In the genomic region with DNA sequence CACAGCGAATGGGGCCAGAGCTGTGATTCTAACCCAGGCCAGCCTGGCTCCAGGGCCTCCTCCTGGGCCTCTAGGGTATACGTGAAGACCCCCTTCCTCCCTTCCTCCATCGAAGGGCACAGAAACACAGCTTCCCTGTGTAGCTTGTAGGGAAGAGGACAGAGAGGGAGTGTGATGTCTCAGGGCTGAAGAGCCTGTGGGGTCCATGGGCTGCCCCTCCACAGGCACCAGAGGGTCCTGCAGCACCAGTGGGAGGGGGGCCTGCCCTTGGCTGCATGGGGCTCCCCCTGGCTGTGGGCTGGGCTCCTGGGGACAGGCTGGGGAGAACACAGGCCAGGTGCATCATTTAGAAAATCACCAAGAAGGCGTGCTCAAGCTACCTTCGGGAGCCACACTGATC, we compare ENCODE assay signal across 26 cellular contexts.
DNase-seq lines count a peak whose midpoint lies in the region; ATAC-seq and TF ChIP-seq lines count a peak whose summit lies in the region.
"Had no signal": no experiment of that assay in that cellular context is flagged by ENCODE, and none has a peak within 500 bp of the region (broad histone marks: within the 10 kb centered on the region; RNA-seq: fewer than 3 reads in every experiment).

No MANE protein-coding gene starts in this region.

- H3K36me3 ChIP-seq in H7 (replicated peaks; ENCODE audit: control insufficient read depth, insufficient read depth, low read length) (no peaks in the 10 kb centered on the region; the same call in 1 of the 2 replicates), gastrocnemius medialis (no peaks in the 10 kb centered on the region)
- H3K36me3 ChIP-seq: MG63 had no signal

- in situ Hi-C loops in gastrocnemius medialis (cut with MboI; ENCODE audit: low sequenced_read_pairs in 4 of 4), result no loop called here

- H3K4me1 ChIP-seq in gastrocnemius medialis, result peaks cover 55 to 60% of the 10 kb centered on the region in 2 donors
- H3K4me1 ChIP-seq: thyroid gland had no signal

- TF ChIP-seq CTCF in WTC11 (IDR thresholded peaks at IDR 0.05) (no peak), glutamatergic neuron (IDR thresholded peaks at IDR 0.05; ENCODE audit: partially characterized antibody, unreplicated experiment) (no peak), gastrocnemius medialis (IDR thresholded peaks at IDR 0.05 in 4 of 5, conservative IDR thresholded peaks at IDR 0.05 in 1 of 5) (no peak), MCF 10A (IDR thresholded peaks at IDR 0.05; ENCODE audit: unreplicated experiment) (no peak)

- H3K4me3 ChIP-seq in H7 (ENCODE audit: insufficient read depth, low read depth, low read length) (no peak overlapping the region), gastrocnemius medialis (no peak overlapping the region)
- H3K4me3 ChIP-seq: BLaER1, MG63, smooth muscle cell, thyroid gland had no signal

- H3K27ac Mint-ChIP-seq in WTC11 (no peak overlapping the region), glutamatergic neuron (ENCODE audit: unreplicated experiment) (no peak overlapping the region), MCF 10A (ENCODE audit: low read depth, unreplicated experiment) (no peak overlapping the region)
- H3K27ac Mint-ChIP-seq: activated naive CD8-positive, alpha-beta T cell treated with anti-CD3 and anti-CD28 coated beads, Interleukin-2, amount 50 U/mL, for 24 hours; activated T-cell treated with anti-CD3 and anti-CD28 coated beads, Interleukin-2, amount 50 U/mL, for 72 hours had no signal

- peak overlapping the region; percentile 64 to 72 (median 66) for H3K27ac ChIP-seq in gastrocnemius medialis
- H3K27ac ChIP-seq: neutrophil, thyroid gland had no signal

- peaks cover 24% of the 10 kb centered on the region for H3K4me1 Mint-ChIP-seq in WTC11
- peaks cover 28% of the 10 kb centered on the region for H3K4me1 Mint-ChIP-seq in glutamatergic neuron (ENCODE audit: low read depth, unreplicated experiment)
- no peaks in the 10 kb centered on the region for H3K4me1 Mint-ChIP-seq in MCF 10A (ENCODE audit: insufficient read depth, unreplicated experiment)
- H3K4me1 Mint-ChIP-seq: activated naive CD8-positive, alpha-beta T cell treated with anti-CD3 and anti-CD28 coated beads, Interleukin-2, amount 50 U/mL, for 24 hours had no signal

- BruUV-seq in MCF 10A (replicated peaks; lab: Mats Ljungman, UMichigan), result no TSS peak

- intact Hi-C loops in gastrocnemius medialis (cut with DNase I; ENCODE audit: low total_unique reads) (loop anchor here (2.0 kb wide), 1 partner anchor 177 kb away; no protein-coding TSS in a partner anchor), MCF 10A (cut with micrococcal nuclease) (no loop called here)

- H3K27me3 Mint-ChIP-seq in WTC11 (ENCODE audit: low read depth) (no peaks in the 10 kb centered on the region; the same call in 1 of the 2 replicates), glutamatergic neuron (ENCODE audit: unreplicated experiment) (peaks cover 7% of the 10 kb centered on the region), MCF 10A (ENCODE audit: insufficient read depth, unreplicated experiment) (no peaks in the 10 kb centered on the region)
- H3K27me3 Mint-ChIP-seq: activated naive CD8-positive, alpha-beta T cell treated with anti-CD3 and anti-CD28 coated beads, Interleukin-2, amount 50 U/mL, for 24 hours had no signal

- peak; percentile 65 for DNase-seq in H7
- no peak for DNase-seq in WTC11 (ENCODE audit: low spot score)
- DNase-seq in glutamatergic neuron, result no peak
- DNase-seq in gastrocnemius medialis, result no peak
- DNase-seq in MCF 10A (ENCODE audit: unreplicated experiment), result no peak
- DNase-seq: activated CD4-positive, alpha-beta T cell treated with anti-CD3 and anti-CD28 coated beads, Interleukin-2, amount 50 U/mL, for 4 hours; activated naive CD4-positive, alpha-beta T cell; activated naive CD8-positive, alpha-beta T cell treated with anti-CD3 and anti-CD28 coated beads, Interleukin-2, amount 50 U/mL, for 24 hours; activated T-cell treated with anti-CD3 and anti-CD28 coated beads, Interleukin-2, amount 50 U/mL, for 72 hours; cerebellar nuclear complex; H9; KBM-7; mesendoderm; MG63; NCI-H524; NK-92 treated with Interleukin-12 subunit alpha and Interleukin-12 subunit beta, amount 100 ng/mL, for 24 hours; stimulated activated naive CD4-positive, alpha-beta T cell treated with Interleukin-2 at 50 U/mL for 16 hours; T-helper 2 cell; thyroid gland had no signal

- CTCF ChIA-PET in WTC11 (lab: Charles Lee), result interaction anchor here (0.5 to 2.1 kb wide), 13 partner anchors 14 to 286 kb away, joined by 3 to 9 read pairs (median 3); a partner anchor contains a TSS
- CTCF ChIA-PET in MCF 10A (lab: Yijun Ruan, JAX), result no interaction called here

- no peak for TF ChIP-seq POLR2A in gastrocnemius medialis (IDR thresholded peaks at IDR 0.05)

- ATAC-seq in WTC11 (peak; percentile 17), gastrocnemius medialis (no peak), GM21515 (IDR thresholded peaks at IDR 0.05; ENCODE audit: unreplicated experiment) (no peak), HG03432 (IDR thresholded peaks at IDR 0.05; ENCODE audit: unreplicated experiment) (no peak)
- ATAC-seq: activated CD4-positive, CD25-positive, alpha-beta regulatory T cell treated with anti-CD3 and anti-CD28 coated beads, Interleukin-2, amount 50 U/mL, for 24 hours; activated naive CD8-positive, alpha-beta T cell treated with anti-CD3 and anti-CD28 coated beads, Interleukin-2, amount 50 U/mL, for 24 hours; activated T-cell treated with anti-CD3 and anti-CD28 coated beads, Interleukin-2, amount 50 U/mL, for 72 hours; left lobe of liver had no signal

- no peaks in the 10 kb centered on the region for H3K36me3 Mint-ChIP-seq in WTC11
- peaks cover 16% of the 10 kb centered on the region for H3K36me3 Mint-ChIP-seq in glutamatergic neuron (ENCODE audit: unreplicated experiment)
- H3K36me3 Mint-ChIP-seq in MCF 10A (ENCODE audit: insufficient read depth, unreplicated experiment), result no peaks in the 10 kb centered on the region

- H3K4me3 Mint-ChIP-seq in WTC11 (no peak overlapping the region), glutamatergic neuron (ENCODE audit: unreplicated experiment) (peak overlapping the region; percentile 56), MCF 10A (ENCODE audit: unreplicated experiment) (no peak overlapping the region)
- H3K4me3 Mint-ChIP-seq: activated naive CD8-positive, alpha-beta T cell treated with anti-CD3 and anti-CD28 coated beads, Interleukin-2, amount 50 U/mL, for 24 hours; activated T-cell treated with anti-CD3 and anti-CD28 coated beads, Interleukin-2, amount 50 U/mL, for 72 hours; H9 had no signal

- H3K27me3 ChIP-seq in H7 (ENCODE audit: control insufficient read depth, insufficient read depth, low read length) (no peaks in the 10 kb centered on the region), gastrocnemius medialis (no peaks in the 10 kb centered on the region)
- H3K27me3 ChIP-seq: BLaER1, MG63, neutrophil, thyroid gland had no signal

- H3K9me3 ChIP-seq in gastrocnemius medialis, result no peaks in the 10 kb centered on the region
- H3K9me3 ChIP-seq: BLaER1, MG63, neutrophil, thyroid gland had no signal

- POLR2A ChIA-PET in WTC11 (lab: Charles Lee) (no interaction called here), MCF 10A (lab: Yijun Ruan, JAX) (no interaction called here)

- H3K9me3 Mint-ChIP-seq in WTC11, result no peaks in the 10 kb centered on the region
- H3K9me3 Mint-ChIP-seq in glutamatergic neuron (ENCODE audit: unreplicated experiment), result peaks cover 7% of the 10 kb centered on the region
- no peaks in the 10 kb centered on the region for H3K9me3 Mint-ChIP-seq in MCF 10A (ENCODE audit: unreplicated experiment)
- H3K9me3 Mint-ChIP-seq: activated naive CD8-positive, alpha-beta T cell treated with anti-CD3 and anti-CD28 coated beads, Interleukin-2, amount 50 U/mL, for 24 hours; activated T-cell treated with anti-CD3 and anti-CD28 coated beads, Interleukin-2, amount 50 U/mL, for 72 hours; H9 had no signal

TF ChIP-seq in WTC11, 78 proteins besides CTCF, POLR2A, EP300 and RAD21 (continues in another document):
- TF ChIP-seq, protein P1, sequence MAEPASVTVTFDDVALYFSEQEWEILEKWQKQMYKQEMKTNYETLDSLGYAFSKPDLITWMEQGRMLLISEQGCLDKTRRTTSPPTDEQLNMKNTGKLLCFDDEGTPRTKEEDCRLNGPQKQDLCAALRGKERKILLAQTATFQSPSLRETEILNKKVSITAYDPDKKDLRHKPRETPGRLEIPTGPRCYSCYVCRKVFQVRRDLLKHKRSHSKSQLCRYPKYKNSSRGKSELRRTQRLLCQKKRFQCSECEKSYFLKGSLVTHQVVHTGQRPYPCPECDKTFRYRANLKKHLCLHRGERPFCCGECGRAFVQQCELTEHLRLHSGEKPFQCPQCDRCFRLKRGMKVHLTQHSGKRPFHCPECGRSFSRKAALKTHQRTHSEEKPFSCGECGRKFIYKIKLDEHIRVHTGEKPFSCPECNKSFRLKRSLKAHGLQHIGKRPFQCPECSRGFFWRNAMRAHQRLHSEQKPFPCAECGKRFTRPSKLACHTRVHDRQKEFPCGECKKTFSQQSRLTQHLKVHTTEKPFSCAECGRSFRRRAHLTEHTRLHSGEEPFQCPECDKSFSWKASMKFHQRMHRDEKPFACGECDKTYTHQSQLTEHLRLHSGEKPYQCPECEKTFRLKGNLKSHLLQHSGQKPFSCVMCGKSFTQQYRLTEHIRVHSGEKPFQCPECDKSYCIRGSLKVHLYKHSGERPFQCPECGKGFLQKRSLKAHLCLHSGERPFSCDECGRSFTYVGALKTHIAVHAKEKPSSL (CRISPR knock-in tag; conservative IDR thresholded peaks at IDR 0.05), result no peak
- TF ChIP-seq ZNF671 (CRISPR knock-in tag; IDR thresholded peaks at IDR 0.05), result no peak
- TF ChIP-seq, protein P2, sequence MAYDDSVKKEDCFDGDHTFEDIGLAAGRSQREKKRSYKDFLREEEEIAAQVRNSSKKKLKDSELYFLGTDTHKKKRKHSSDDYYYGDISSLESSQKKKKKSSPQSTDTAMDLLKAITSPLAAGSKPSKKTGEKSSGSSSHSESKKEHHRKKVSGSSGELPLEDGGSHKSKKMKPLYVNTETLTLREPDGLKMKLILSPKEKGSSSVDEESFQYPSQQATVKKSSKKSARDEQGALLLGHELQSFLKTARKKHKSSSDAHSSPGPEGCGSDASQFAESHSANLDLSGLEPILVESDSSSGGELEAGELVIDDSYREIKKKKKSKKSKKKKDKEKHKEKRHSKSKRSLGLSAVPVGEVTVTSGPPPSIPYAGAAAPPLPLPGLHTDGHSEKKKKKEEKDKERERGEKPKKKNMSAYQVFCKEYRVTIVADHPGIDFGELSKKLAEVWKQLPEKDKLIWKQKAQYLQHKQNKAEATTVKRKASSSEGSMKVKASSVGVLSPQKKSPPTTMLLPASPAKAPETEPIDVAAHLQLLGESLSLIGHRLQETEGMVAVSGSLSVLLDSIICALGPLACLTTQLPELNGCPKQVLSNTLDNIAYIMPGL (CRISPR knock-in tag; IDR thresholded peaks at IDR 0.05), result no peak
- no peak for TF ChIP-seq JAZF1 (CRISPR knock-in tag; IDR thresholded peaks at IDR 0.05)
